ENCODE assay signal across 18 cellular contexts in the genomic region with DNA sequence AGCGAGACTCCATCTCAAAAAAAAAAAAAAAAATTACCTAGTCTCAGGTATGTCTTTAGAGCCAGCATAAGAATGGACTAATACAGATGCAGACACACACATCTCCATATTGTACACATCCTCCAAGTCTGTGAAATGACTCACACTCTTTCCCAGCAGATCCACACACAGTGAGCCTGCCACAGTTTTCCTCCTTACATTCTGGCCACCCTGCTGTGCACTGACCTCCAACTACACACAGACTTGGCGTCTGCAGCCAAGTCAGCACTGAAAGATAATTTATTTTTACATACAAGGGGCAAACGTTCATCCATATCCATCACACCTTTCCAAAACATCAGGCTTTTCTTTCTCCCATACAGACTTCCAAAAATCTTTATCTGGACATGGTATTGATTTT.
DNase-seq lines count a peak whose midpoint lies in the region; ATAC-seq and TF ChIP-seq lines count a peak whose summit lies in the region.
"Had no signal": no experiment of that assay in that cellular context is flagged by ENCODE, and none has a peak within 500 bp of the region (broad histone marks: within the 10 kb centered on the region; RNA-seq: fewer than 3 reads in every experiment).

No MANE protein-coding gene starts in this region.

- H3K23ac ChIP-seq in IMR-90 (ENCODE audit: low read depth, low read length): no peak overlapping the region

- H4K20me1 ChIP-seq in IMR-90 (ENCODE audit: insufficient read depth, low read length): no peaks in the 10 kb centered on the region
- H4K20me1 ChIP-seq: BLaER1 had no signal

- CTCF ChIA-PET in IMR-90 (lab: Yijun Ruan, JAX): no interaction called here

- H3K18ac ChIP-seq in IMR-90 (ENCODE audit: low read depth, low read length): no peak overlapping the region

- H2BK20ac ChIP-seq in IMR-90 (ENCODE audit: low read depth, low read length): no peak overlapping the region

- H3K27ac ChIP-seq in IMR-90 (ENCODE audit: insufficient read depth, low read length): no peak overlapping the region
- H3K27ac ChIP-seq in body of pancreas: no peak overlapping the region
- H3K27ac ChIP-seq: BLaER1, parathyroid adenoma, VCaP had no signal

- H3K79me1 ChIP-seq in IMR-90 (ENCODE audit: low read depth in 1 of 2, low read length in 2 of 2): no peaks in the 10 kb centered on the region

- no peak for TF ChIP-seq CTCF in AG10803 (conservative IDR thresholded peaks at IDR 0.05; ENCODE audit: low read length)
- TF ChIP-seq CTCF in IMR-90 (conservative IDR thresholded peaks at IDR 0.05; ENCODE audit: low read depth, low read length): no peak
- no peak for TF ChIP-seq CTCF in body of pancreas (IDR thresholded peaks at IDR 0.05)

- TF ChIP-seq POLR2A in IMR-90 (IDR thresholded peaks at IDR 0.05; ENCODE audit: low read depth, low read length): no peak
- no peak for TF ChIP-seq POLR2A in body of pancreas (IDR thresholded peaks at IDR 0.05)

- H3K4me3 ChIP-seq in AG10803 (ENCODE audit: low read length): no peak overlapping the region
- no peak overlapping the region for H3K4me3 ChIP-seq in IMR-90 (ENCODE audit: insufficient read depth, low read depth, low read length)
- no peak overlapping the region for H3K4me3 ChIP-seq in body of pancreas
- H3K4me3 ChIP-seq: BLaER1, GM12878, mucosa of descending colon had no signal

- DNase-seq in AG10803 (ENCODE audit: low read depth) (peak; percentile 52), IMR-90 (peak; percentile 71), brain pericyte (ENCODE audit: low read depth, low spot score) (peak; percentile 73), kidney glomerular epithelial cell (lab: John Stamatoyannopoulos, UW) (peak; percentile 37), body of pancreas (no peak), Right ventricle myocardium superior (no peak), Kasumi-1 (lab: John Stamatoyannopoulos, UW) (no peak)
- DNase-seq: activated gamma-delta T cell, aorta, DMS53, kidney, mucosa of descending colon, NCI-H1092 treated with DMSO at 0.1 percent for 48 hours had no signal

- H3K9me3 ChIP-seq in IMR-90 (ENCODE audit: control insufficient read depth, insufficient read depth, low read length) (no peaks in the 10 kb centered on the region), body of pancreas (peaks cover 0 to 12% (median 0%) of the 10 kb centered on the region in 3 donors)
- H3K9me3 ChIP-seq: BLaER1, mucosa of descending colon had no signal

- H2BK120ac ChIP-seq in IMR-90 (ENCODE audit: low read depth, low read length): no peak overlapping the region

- H2BK5ac ChIP-seq in IMR-90 (ENCODE audit: low read depth, low read length, poor library complexity, severe bottlenecking): peak overlapping the region; percentile 59

- H3K9ac ChIP-seq in IMR-90 (ENCODE audit: low read depth, low read length): no peak overlapping the region
- H3K9ac ChIP-seq: BLaER1, parathyroid adenoma had no signal

- H3K4me1 ChIP-seq in IMR-90 (ENCODE audit: control insufficient read depth, insufficient read depth, low read length) (no peaks in the 10 kb centered on the region), body of pancreas (peaks cover 11% of the 10 kb centered on the region)
- H3K4me1 ChIP-seq: BLaER1, parathyroid adenoma had no signal

- no peak overlapping the region for H3K56ac ChIP-seq in IMR-90 (ENCODE audit: extremely low read depth, insufficient read depth, low read length)

- no peak overlapping the region for H3K14ac ChIP-seq in IMR-90 (replicated peaks; ENCODE audit: low read depth, low read length)

- POLR2A ChIA-PET in IMR-90 (lab: Charles Lee; ENCODE audit: unreplicated experiment): no interaction called here

- dilution Hi-C loops in IMR-90 (cut with HindIII; ENCODE audit: low sequenced_read_pairs, unreplicated experiment): no loop called here

- 0% methylated on average over 1 of the region's 3 CpGs; no CpG with 5 or more reads in 1 of the 2 experiments for WGBS in IMR-90 (ENCODE audit: extremely low coverage in 2 of 2, insufficient read length in 1 of 2), 2 experiments
- WGBS in body of pancreas, 2 donors: 50 to 52% methylated on average over 3 of the region's 3 CpGs

- ATAC-seq in IMR-90 (ENCODE audit: low read depth): peak; percentile 93
- ATAC-seq in body of pancreas: no peak
- no peak for ATAC-seq in Right ventricle myocardium superior (ENCODE audit: poor library complexity)
- ATAC-seq in HG03097 (IDR thresholded peaks at IDR 0.05; ENCODE audit: low FRiP score, unreplicated experiment): no peak
- ATAC-seq: GM12878, mucosa of descending colon had no signal

- 0 out of 4 replicates have a peak overlapping the region, but pooled peaks of 1 of the 2 experiments have one; percentile 6 for H4K8ac ChIP-seq in IMR-90 (ENCODE audit: low read depth in 2 of 2, low read length in 2 of 2)

- H2AK9ac ChIP-seq in IMR-90 (replicated peaks; ENCODE audit: low read depth, low read length, poor library complexity): no peak overlapping the region

- no peak overlapping the region for H2AK5ac ChIP-seq in IMR-90 (ENCODE audit: low read depth, low read length)

- H3K27me3 ChIP-seq in IMR-90 (ENCODE audit: control insufficient read depth, insufficient read depth, low read length) (no peaks in the 10 kb centered on the region), body of pancreas (no peaks in the 10 kb centered on the region)
- H3K27me3 ChIP-seq: BLaER1 had no signal

- H3K36me3 ChIP-seq in IMR-90 (ENCODE audit: control insufficient read depth, insufficient read depth, low read length) (no peaks in the 10 kb centered on the region), body of pancreas (replicated peaks in 1 of 2; ENCODE audit: insufficient read depth in 1 of 2, low read depth in 2 of 2) (no peaks in the 10 kb centered on the region)
- H3K36me3 ChIP-seq: BLaER1 had no signal

- in situ Hi-C loops in IMR-90 (cut with MboI; ENCODE audit: low sequenced_read_pairs): no loop called here

- no peaks in the 10 kb centered on the region for H3K9me1 ChIP-seq in IMR-90 (ENCODE audit: insufficient read depth, low read length)

- H2BK15ac ChIP-seq in IMR-90 (ENCODE audit: low read depth, low read length): no peak overlapping the region

- no peak for TF ChIP-seq RAD21 in IMR-90 (IDR thresholded peaks at IDR 0.05; ENCODE audit: low read length)

- no TSS peak for BruUV-seq in IMR-90 (replicated peaks; lab: Mats Ljungman, UMichigan)

- no peak overlapping the region for H2AFZ ChIP-seq in IMR-90 (replicated peaks; ENCODE audit: low read length, poor library complexity)
- H2AFZ ChIP-seq: parathyroid adenoma had no signal

- intact Hi-C loops in IMR-90 (cut with micrococcal nuclease): no loop called here
- intact Hi-C loops in body of pancreas (cut with DNase I): no loop called here
- intact Hi-C loops in Right ventricle myocardium superior (cut with DNase I): no loop called here

- H3K4ac ChIP-seq in IMR-90 (ENCODE audit: low read depth, low read length): no peak overlapping the region

- no peak overlapping the region for H4K5ac ChIP-seq in IMR-90 (ENCODE audit: low read depth, low read length)

- peak overlapping the region; percentile 44; the same call in 1 of the 2 replicates for H3K4me2 ChIP-seq in IMR-90 (ENCODE audit: low read depth, low read length)
- H3K4me2 ChIP-seq: BLaER1 had no signal

- H4K91ac ChIP-seq in IMR-90 (ENCODE audit: insufficient read depth, low read depth, low read length): no peak overlapping the region

TF ChIP-seq in IMR-90, 13 proteins besides CTCF, POLR2A, EP300 and RAD21:
- no peak for TF ChIP-seq MXI1 (IDR thresholded peaks at IDR 0.05; ENCODE audit: borderline replicate concordance, low read depth, low read length)
- no peak for TF ChIP-seq NFE2L2 (IDR thresholded peaks at IDR 0.05; ENCODE audit: low read depth, low read length)
- no peak for TF ChIP-seq RCOR1 (IDR thresholded peaks at IDR 0.05; ENCODE audit: insufficient replicate concordance, low read length)
- no peak for TF ChIP-seq SMC3 (IDR thresholded peaks at IDR 0.05; ENCODE audit: low read depth, low read length)
- no peak for TF ChIP-seq MAFK (IDR thresholded peaks at IDR 0.05; ENCODE audit: low read depth, low read length)
- TF ChIP-seq BHLHE40 (IDR thresholded peaks at IDR 0.05; ENCODE audit: low read depth, low read length): no peak
TF ChIP-seq in IMR-90: peak in this region for 0.

Comparison
In these comparisons a context has a peak if more than half of its experiments do, and no peak if none do; other contexts are left out.
1. DNase-seq: peak in AG10803 (single experiment), IMR-90 (single experiment), brain pericyte (single experiment) and kidney glomerular epithelial cell (single experiment); none in body of pancreas (0 of 4), Right ventricle myocardium superior (single experiment) and Kasumi-1 (0 of 2).